ENCODE assay signal across 1 cellular context in genomic region chr22:36470994-36471331, GRCh38.
TF ChIP-seq lines count a peak whose summit lies in the region.

No MANE protein-coding gene starts in this region.

TF ChIP-seq in GM12891, 5 proteins besides CTCF, POLR2A, EP300 and RAD21 (continued from another document):
- TF ChIP-seq POU2F2 (IDR thresholded peaks at IDR 0.05; ENCODE audit: low read depth, low read length), result no peak
TF ChIP-seq in GM12891: peak in this region for 0.
